ENCODE assay signal across 7 cellular contexts in the genomic region with DNA sequence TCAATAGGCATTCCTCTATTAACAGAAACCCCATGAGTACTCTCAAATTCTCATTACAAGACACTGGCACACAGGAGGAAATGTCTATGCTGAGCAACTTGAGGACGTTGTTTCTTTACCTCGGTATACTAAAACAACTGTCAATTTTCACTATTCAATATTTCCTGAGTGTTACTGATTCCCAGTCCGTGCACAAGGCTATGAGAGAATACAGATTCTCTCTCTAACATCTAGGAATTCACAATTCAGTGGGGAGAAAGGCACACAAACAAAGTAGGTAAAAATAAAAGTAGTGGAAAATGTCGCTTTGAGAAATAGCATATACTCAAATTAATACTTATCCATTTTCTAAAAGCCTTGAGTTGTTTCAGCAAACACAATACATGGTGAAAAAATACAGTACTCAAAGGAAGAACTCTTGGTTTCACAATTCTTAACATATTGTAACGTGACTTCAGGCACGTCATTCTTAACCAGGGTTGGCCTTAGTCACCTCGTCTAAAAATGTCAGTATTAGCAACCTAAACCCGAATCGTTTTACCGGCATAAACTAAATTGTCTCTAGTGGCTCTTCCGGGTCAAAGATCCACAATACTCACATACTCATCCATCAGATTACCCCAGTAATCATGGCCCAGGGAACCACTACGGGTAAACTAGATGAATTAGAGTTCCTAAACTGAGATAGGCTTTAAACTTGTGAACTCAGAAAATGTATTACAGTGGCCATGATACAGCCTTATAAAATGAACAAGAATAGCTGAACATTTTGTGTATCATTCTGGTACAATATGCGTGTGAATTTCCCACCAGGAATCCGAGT. TPM values are rescaled to one million over a fixed set of nuclear protein-coding genes. Genes with fewer than 3 reads are reported as not detected.
DNase-seq lines count a peak whose midpoint lies in the region; ATAC-seq and TF ChIP-seq lines count a peak whose summit lies in the region.

No MANE protein-coding gene starts in this region.

- H3K9me3 ChIP-seq in HCT116 (ENCODE audit: control insufficient read depth in 1 of 2, insufficient read depth in 1 of 2, low read depth in 1 of 2, low read length in 2 of 2) (no peaks in the 10 kb centered on the region), OCI-LY1 (ENCODE audit: low read length) (no peaks in the 10 kb centered on the region), stomach (no peaks in the 10 kb centered on the region)

- WGBS in stomach, 5 donors: 2 to 6% (median 5%) methylated on average over 14 of the region's 14 CpGs

- no peak for TF ChIP-seq CTCF in GM12875 (IDR thresholded peaks at IDR 0.05; ENCODE audit: borderline replicate concordance, insufficient read depth, low read depth, low read length)
- TF ChIP-seq CTCF in HCT116 (IDR thresholded peaks at IDR 0.05 in 2 of 3, conservative IDR thresholded peaks at IDR 0.05 in 1 of 3; ENCODE audit: borderline replicate concordance in 1 of 3, insufficient read depth in 1 of 3, low read depth in 2 of 3, low read length in 2 of 3): no peak
- TF ChIP-seq CTCF in OCI-LY1 (IDR thresholded peaks at IDR 0.05; ENCODE audit: low read length): no peak
- no peak for TF ChIP-seq CTCF in brain (conservative IDR thresholded peaks at IDR 0.05)
- no peak for TF ChIP-seq CTCF in stomach (IDR thresholded peaks at IDR 0.05)

- intact Hi-C loops in HCT116 (cut with micrococcal nuclease) (no loop called here), stomach (cut with DNase I; ENCODE audit: low total_unique reads) (no loop called here)

- H3F3A ChIP-seq in OCI-LY1 (ENCODE audit: insufficient read depth, low read length): no peaks in the 10 kb centered on the region; the same call in 1 of the 2 replicates

- H4K20me1 ChIP-seq in HCT116 (ENCODE audit: insufficient read depth) (no peaks in the 10 kb centered on the region), OCI-LY1 (ENCODE audit: insufficient read depth, low read length) (no peaks in the 10 kb centered on the region; the same call in 1 of the 2 replicates)

- POLR2A ChIA-PET in HCT116 (lab: Charles Lee): no interaction called here

- H3K27me3 Mint-ChIP-seq in brain: peaks cover 3% of the 10 kb centered on the region

- H3K9me2 ChIP-seq in HCT116 (ENCODE audit: insufficient read depth) (no peaks in the 10 kb centered on the region), OCI-LY1 (ENCODE audit: low read depth, low read length) (no peaks in the 10 kb centered on the region)

- H3K4me1 Mint-ChIP-seq in brain: peaks cover 41% of the 10 kb centered on the region

- H3K79me2 ChIP-seq in HCT116 (ENCODE audit: insufficient read depth, low read length) (peaks cover 34% of the 10 kb centered on the region), OCI-LY1 (ENCODE audit: insufficient read depth, low read length) (peaks cover 74% of the 10 kb centered on the region)

- H3K4me3 ChIP-seq in GM12875 (ENCODE audit: low read depth, low read length): peak overlapping the region; percentile 75
- H3K4me3 ChIP-seq in HCT116 (replicated peaks in 1 of 2; ENCODE audit: low read depth in 1 of 2, low read length in 2 of 2): peak overlapping the region; percentile 74 to 81
- peak overlapping the region; percentile 89 for H3K4me3 ChIP-seq in OCI-LY1 (ENCODE audit: low read depth, low read length, poor library complexity, severe bottlenecking)
- H3K4me3 ChIP-seq in stomach: peak overlapping the region; percentile 75 to 89 (median 83)

- RAD21 ChIA-PET in HCT116 (lab: Charles Lee; ENCODE audit: low non-redundant PET in 1 of 2, low total read pairs in 2 of 2, uncharacterized antibody in 2 of 2, unreplicated experiment in 2 of 2): no interaction called here

- H3K4me2 ChIP-seq in HCT116 (ENCODE audit: low read length) (peak overlapping the region; percentile 97), OCI-LY1 (ENCODE audit: low read length) (peak overlapping the region; percentile 93)

- H3K9ac ChIP-seq in HCT116 (ENCODE audit: low read length) (peak overlapping the region; percentile 73), OCI-LY1 (ENCODE audit: low read length) (peak overlapping the region; percentile 82)

- CTCF ChIA-PET in HCT116 (lab: Charles Lee): no interaction called here

- DNase-seq in HCT116 (ENCODE audit: low read depth, low spot score) (no peak), left kidney (ENCODE audit: low read depth, low spot score) (peak; percentile 22), stomach (no peak), hippocampal formation (lab: John Stamatoyannopoulos, UW) (no peak)

- no peak overlapping the region for H2AFZ ChIP-seq in HCT116 (ENCODE audit: low read depth, low read length, poor library complexity, severe bottlenecking)
- no peak overlapping the region for H2AFZ ChIP-seq in OCI-LY1 (ENCODE audit: low read length)

- H3K4me3 Mint-ChIP-seq in brain: peak overlapping the region; percentile 94 to 100 (median 100)

- no peak for TF ChIP-seq EP300 in stomach (IDR thresholded peaks at IDR 0.05)

- TF ChIP-seq POLR2A in HCT116 (IDR thresholded peaks at IDR 0.05; ENCODE audit: borderline replicate concordance, extremely low read depth, insufficient read depth, insufficient read length): no peak
- TF ChIP-seq POLR2A in stomach (IDR thresholded peaks at IDR 0.05): no peak

- BruUV-seq in HCT116 (replicated peaks; lab: Mats Ljungman, UMichigan): no TSS peak

- H3K9me3 Mint-ChIP-seq in brain: peaks cover 0 to 2% (median 0%) of the 10 kb centered on the region in 5 experiments

- peak overlapping the region; percentile 90 to 99 (median 97) for H3K27ac Mint-ChIP-seq in brain

- peaks cover 5% of the 10 kb centered on the region for H3K36me3 Mint-ChIP-seq in brain

- no peak for ATAC-seq in HCT116

- H3K27ac ChIP-seq in HCT116 (ENCODE audit: low read depth, low read length): no peak overlapping the region
- peak overlapping the region; percentile 81 for H3K27ac ChIP-seq in OCI-LY1 (ENCODE audit: low read depth, low read length, poor library complexity, severe bottlenecking)
- H3K27ac ChIP-seq in stomach: peak overlapping the region; percentile 88 to 100 (median 98)

- H3K4me1 ChIP-seq in HCT116 (ENCODE audit: control insufficient read depth in 1 of 2, insufficient read depth in 2 of 2, low read length in 2 of 2) (peaks cover 16 to 28% of the 10 kb centered on the region in 2 experiments), OCI-LY1 (ENCODE audit: insufficient read depth, low read length, severe bottlenecking) (peaks cover 35% of the 10 kb centered on the region), stomach (peaks cover 6 to 39% (median 28%) of the 10 kb centered on the region in 4 donors)

- H3K36me3 ChIP-seq in HCT116 (ENCODE audit: control insufficient read depth in 1 of 2, insufficient read depth in 2 of 2, low read length in 2 of 2): no peaks in the 10 kb centered on the region
- no peaks in the 10 kb centered on the region for H3K36me3 ChIP-seq in OCI-LY1 (ENCODE audit: insufficient read depth, low read length)
- no peaks in the 10 kb centered on the region for H3K36me3 ChIP-seq in stomach

- H3K27me3 ChIP-seq in HCT116 (ENCODE audit: insufficient read depth, low read length) (no peaks in the 10 kb centered on the region), OCI-LY1 (ENCODE audit: insufficient read depth, low read length) (no peaks in the 10 kb centered on the region), stomach (no peaks in the 10 kb centered on the region)

- no peak for TF ChIP-seq RAD21 in HCT116 (IDR thresholded peaks at IDR 0.05; ENCODE audit: low read depth)

TF ChIP-seq in HCT116, 20 proteins besides CTCF, POLR2A, EP300 and RAD21 (continues in another document):
- TF ChIP-seq ZNF274 (IDR thresholded peaks at IDR 0.05; ENCODE audit: low read depth, low read length) (no peak), SIN3A (IDR thresholded peaks at IDR 0.05; ENCODE audit: low read depth) (no peak), YY1 (IDR thresholded peaks at IDR 0.05; ENCODE audit: extremely low read depth, insufficient replicate concordance, low read depth, low read length) (no peak), TCF7L2 (IDR thresholded peaks at IDR 0.05; ENCODE audit: borderline replicate concordance, extremely low read depth, insufficient read depth, insufficient read length) (no peak), FOSL1 (IDR thresholded peaks at IDR 0.05; ENCODE audit: low read depth) (no peak), ZFX (IDR thresholded peaks at IDR 0.05) (no peak), JUND (IDR thresholded peaks at IDR 0.05) (no peak), EZH2phosphoT487 (IDR thresholded peaks at IDR 0.05; ENCODE audit: borderline replicate concordance) (no peak), CBX3 (IDR thresholded peaks at IDR 0.05; ENCODE audit: low read depth) (no peak), SRF (IDR thresholded peaks at IDR 0.05; ENCODE audit: low read depth) (no peak), POLR2AphosphoS5 (IDR thresholded peaks at IDR 0.05; ENCODE audit: low read depth, low read length) (no peak), CEBPB (IDR thresholded peaks at IDR 0.05; ENCODE audit: low read depth) (no peak)
- TF ChIP-seq, protein P1, sequence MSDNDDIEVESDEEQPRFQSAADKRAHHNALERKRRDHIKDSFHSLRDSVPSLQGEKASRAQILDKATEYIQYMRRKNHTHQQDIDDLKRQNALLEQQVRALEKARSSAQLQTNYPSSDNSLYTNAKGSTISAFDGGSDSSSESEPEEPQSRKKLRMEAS (IDR thresholded peaks at IDR 0.05): no peak

RNA-seq across cellular contexts. Expression of a gene that starts 1.5 kb away (rescaled TPM):
- 5.5 TPM for total RNA-seq in HCT116 (2021; ENCODE audit: unreplicated experiment)
- polyA plus RNA-seq in HCT116 (2012): 0.49 and 0.82 TPM in 2 replicates
- 2.3 TPM for polyA plus RNA-seq in brain (ENCODE audit: insufficient read depth, low read depth, low replicate concordance)
- 10 to 100 TPM in 1 of 5 donors, 1 to 10 TPM in 3, not detected in 1; 4.1 to 15.6 (median 5.5) TPM for total RNA-seq in stomach
- 1 to 10 TPM; 1.8 to 4.0 (median 1.9) TPM for polyA plus RNA-seq in stomach

RNA-seq across cellular contexts. Expression of a gene that starts 2.7 kb away (rescaled TPM):
- total RNA-seq in HCT116 (2021; ENCODE audit: unreplicated experiment): 47.3 TPM
- polyA plus RNA-seq in HCT116 (2012): 17.2 and 22.4 TPM in 2 replicates
- 99.0 TPM for polyA plus RNA-seq in brain (ENCODE audit: insufficient read depth, low read depth, low replicate concordance)
- total RNA-seq in stomach: 10 to 100 TPM in 2 of 5 donors, 1 to 10 TPM in 3; 1.2 to 93.6 (median 8.2) TPM
- polyA plus RNA-seq in stomach: 10 to 100 TPM; 13.3 to 33.2 (median 28.0) TPM
